Comparison of ENCODE assay signal across 21 cellular contexts in genomic region chr9:133470427-133470924, GRCh38. TPM values are rescaled to one million over a fixed set of nuclear protein-coding genes. Genes with fewer than 3 reads are reported as not detected.
DNase-seq lines count a peak whose midpoint lies in the region; ATAC-seq, FAIRE-seq and TF ChIP-seq lines count a peak whose summit lies in the region.
"Had no signal": no experiment of that assay in that cellular context is flagged by ENCODE, and none has a peak within 500 bp of the region (broad histone marks: within the 10 kb centered on the region; RNA-seq: fewer than 3 reads in every experiment).

No MANE protein-coding gene starts in this region.

- WGBS in GM12878 (ENCODE audit: insufficient coverage, insufficient replicate concordance, low lambda C conversion rate, missing lambda C conversion rate), result 58% methylated on average over 16 of the region's 16 CpGs
- 73% methylated on average over 15 of the region's 16 CpGs for WGBS in mesenchymal stem cell

- H3K27me3 ChIP-seq in BE2C, result no peaks in the 10 kb centered on the region
- H3K27me3 ChIP-seq in HL-60 (ENCODE audit: insufficient read depth, poor library complexity, severe bottlenecking), result no peaks in the 10 kb centered on the region
- H3K27me3 ChIP-seq in GM12878 (replicated peaks in 1 of 2; ENCODE audit: control insufficient read depth in 2 of 2, insufficient read depth in 2 of 2, low read length in 1 of 2), result no peaks in the 10 kb centered on the region
- H3K27me3 ChIP-seq in mesenchymal stem cell (ENCODE audit: control insufficient read depth in 1 of 2, insufficient read depth in 1 of 2, low read length in 2 of 2), result no peaks in the 10 kb centered on the region
- H3K27me3 ChIP-seq: esophagus muscularis mucosa, Peyer's patch had no signal

- H4K20me1 ChIP-seq in GM12878 (ENCODE audit: control insufficient read depth, insufficient read depth), result no peaks in the 10 kb centered on the region

- no peak overlapping the region for H3K4me2 ChIP-seq in GM12878 (ENCODE audit: control insufficient read depth, insufficient read depth)
- no peak overlapping the region for H3K4me2 ChIP-seq in mesenchymal stem cell (ENCODE audit: low read length, poor library complexity, severe bottlenecking)
- H3K4me2 ChIP-seq: KMS-11, smooth muscle cell had no signal

- TSS peak; percentile 17 for BruUV-seq in GM12878 (replicated peaks; lab: Mats Ljungman, UMichigan)

- H4K91ac ChIP-seq in mesenchymal stem cell (ENCODE audit: low read length), result no peak overlapping the region

- CTCF ChIA-PET in GM12878 (lab: Yijun Ruan, JAX), result interaction anchor here (0.6 kb wide), 1 partner anchor 127 kb away, joined by 3 read pairs; no protein-coding TSS in a partner anchor

- H3K23ac ChIP-seq in mesenchymal stem cell (ENCODE audit: low read length in 2 of 2), result no peak overlapping the region

- H3K79me1 ChIP-seq in mesenchymal stem cell (replicated peaks; ENCODE audit: low read length, poor library complexity, severe bottlenecking), result peaks cover 9% of the 10 kb centered on the region

- H2AFZ ChIP-seq in GM12878 (ENCODE audit: control insufficient read depth, low read depth, low read length) (no peak overlapping the region), mesenchymal stem cell (ENCODE audit: low read depth, low read length) (no peak overlapping the region)

- H3K18ac ChIP-seq in mesenchymal stem cell (ENCODE audit: low read depth in 1 of 2, low read length in 2 of 2), result peak overlapping the region in 1 of 2 experiments; percentile 43

- TF ChIP-seq POLR2A in GM12878 (IDR thresholded peaks at IDR 0.05; ENCODE audit: low read depth, low read length), result peak; percentile 61
- TF ChIP-seq POLR2A in GM12891 (IDR thresholded peaks at IDR 0.05; ENCODE audit: low read depth, low read length), result no peak; the same call in 1 of the 2 replicates

- TF ChIP-seq CTCF in BE2C (IDR thresholded peaks at IDR 0.05; ENCODE audit: low read depth, low read length) (0 out of 2 replicates have a peak, but pooled peaks have one; percentile 14), HL-60 (IDR thresholded peaks at IDR 0.05; ENCODE audit: insufficient read depth, low read length) (peak; percentile 24), GM12878 (IDR thresholded peaks at IDR 0.05 in 2 of 3, conservative IDR thresholded peaks at IDR 0.05 in 1 of 3; ENCODE audit: control insufficient read depth in 2 of 3, extremely low read depth in 1 of 3, insufficient read depth in 1 of 3, low read depth in 3 of 3, low read length in 3 of 3) (no peak)

- H3K27ac ChIP-seq in HL-60 (replicated peaks), result peak overlapping the region; percentile 44
- no peak overlapping the region for H3K27ac ChIP-seq in GM12878 (ENCODE audit: control insufficient read depth, insufficient read depth)
- H3K27ac ChIP-seq in mesenchymal stem cell (ENCODE audit: low read length, poor library complexity, severe bottlenecking), result no peak overlapping the region
- H3K27ac ChIP-seq: esophagus muscularis mucosa, KMS-11, Peyer's patch had no signal

- no peak overlapping the region for H2AK5ac ChIP-seq in mesenchymal stem cell (ENCODE audit: low read length, severe bottlenecking)

- no peaks in the 10 kb centered on the region for H3K9me3 ChIP-seq in BE2C
- no peaks in the 10 kb centered on the region for H3K9me3 ChIP-seq in GM12878 (replicated peaks; ENCODE audit: control insufficient read depth, insufficient read depth, low read length)
- no peaks in the 10 kb centered on the region for H3K9me3 ChIP-seq in mesenchymal stem cell (ENCODE audit: control insufficient read depth, low read length)
- H3K9me3 ChIP-seq: esophagus muscularis mucosa, Peyer's patch had no signal

- peaks cover 17% of the 10 kb centered on the region for H3K36me3 ChIP-seq in BE2C
- peaks cover 0 to 18% of the 10 kb centered on the region in 2 experiments; a peak in 3 of 4 replicates for H3K36me3 ChIP-seq in GM12878 (ENCODE audit: control insufficient read depth in 2 of 2, insufficient read depth in 2 of 2, low read length in 1 of 2)
- peaks cover 43 to 79% of the 10 kb centered on the region in 2 experiments for H3K36me3 ChIP-seq in mesenchymal stem cell (ENCODE audit: control insufficient read depth in 1 of 2, insufficient read depth in 2 of 2, low read depth in 1 of 2, low read length in 2 of 2)

- H3K4me1 ChIP-seq in BE2C (no peaks in the 10 kb centered on the region), GM12878 (ENCODE audit: control insufficient read depth, insufficient read depth, low read length) (no peaks in the 10 kb centered on the region), mesenchymal stem cell (ENCODE audit: control insufficient read depth, insufficient read depth, low read depth, low read length) (peaks cover 5% of the 10 kb centered on the region)
- H3K4me1 ChIP-seq: esophagus muscularis mucosa had no signal

- no peak for FAIRE-seq in GM12878 (lab: Jason Lieb, UNC)
- FAIRE-seq in GM12891 (lab: Jason Lieb, UNC), result no peak
- FAIRE-seq: astrocyte had no signal

- no peak overlapping the region for H3K9ac ChIP-seq in GM12878 (ENCODE audit: control insufficient read depth, insufficient read depth, low read length)
- H3K9ac ChIP-seq in mesenchymal stem cell (ENCODE audit: low read length), result no peak overlapping the region
- H3K9ac ChIP-seq: KMS-11 had no signal

- H2BK15ac ChIP-seq in mesenchymal stem cell (ENCODE audit: low read depth, poor library complexity, severe bottlenecking), result no peak overlapping the region

- ATAC-seq in GM12878, result no peak; the same call in 2 of the 3 replicates
- ATAC-seq: activated CD4-positive, CD25-positive, alpha-beta regulatory T cell treated with anti-CD3 and anti-CD28 coated beads, Interleukin-2, amount 50 U/mL, for 24 hours had no signal

- SMC1A ChIA-PET in GM12878 (lab: Charles Lee; ENCODE audit: uncharacterized antibody, unreplicated experiment), result no interaction called here

- POLR2A ChIA-PET in GM12878 (lab: Charles Lee), result interaction anchor here (0.9 kb wide), 1 partner anchor 9 kb away, joined by 5 read pairs; no protein-coding TSS in a partner anchor

- no peak overlapping the region for H3K4me3 ChIP-seq in BE2C (ENCODE audit: low read depth, low read length)
- no peak overlapping the region for H3K4me3 ChIP-seq in HL-60 (replicated peaks; ENCODE audit: insufficient read depth, low read length)
- H3K4me3 ChIP-seq in GM12878, result no peak overlapping the region
- H3K4me3 ChIP-seq in mesenchymal stem cell (ENCODE audit: insufficient read depth in 1 of 2, low read depth in 1 of 2, low read length in 2 of 2), result no peak overlapping the region
- H3K4me3 ChIP-seq: esophagus muscularis mucosa, Peyer's patch, smooth muscle cell had no signal

- no peak overlapping the region for H2BK12ac ChIP-seq in mesenchymal stem cell (ENCODE audit: low read length in 2 of 2)

- H2BK5ac ChIP-seq in mesenchymal stem cell (ENCODE audit: low read depth, low read length, poor library complexity, severe bottlenecking), result no peak overlapping the region

- TF ChIP-seq EP300 in GM12878 (IDR thresholded peaks at IDR 0.05; ENCODE audit: borderline replicate concordance in 1 of 2, control insufficient read depth in 1 of 2, low read depth in 2 of 2, low read length in 2 of 2), result no peak

- H3K14ac ChIP-seq in mesenchymal stem cell (ENCODE audit: low read length in 2 of 2), result no peak overlapping the region

- no peak for TF ChIP-seq RAD21 in GM12878 (IDR thresholded peaks at IDR 0.05; ENCODE audit: insufficient read depth, low read depth, low read length)

- intact Hi-C loops in GM12878 (cut with micrococcal nuclease; ENCODE audit: unreplicated experiment), result no loop called here

- peak overlapping the region; percentile 10 for H4K8ac ChIP-seq in mesenchymal stem cell (ENCODE audit: low read length)

- RAD21 ChIA-PET in GM12878 (lab: Charles Lee; ENCODE audit: unreplicated experiment), result no interaction called here

- H3K79me2 ChIP-seq in GM12878 (ENCODE audit: control insufficient read depth, insufficient read depth, low read length), result no peaks in the 10 kb centered on the region; the same call in 1 of the 2 replicates

- no peak overlapping the region for H2BK120ac ChIP-seq in mesenchymal stem cell (ENCODE audit: low read depth, low read length)

- H3K4ac ChIP-seq in mesenchymal stem cell (ENCODE audit: low read depth in 1 of 2, low read length in 2 of 2), result no peak overlapping the region

- in situ Hi-C loops in GM12878 (cut with MboI), result no loop called here

- DNase-seq in BE2C (no peak), HL-60 (ENCODE audit: low read depth in 1 of 2, low spot score in 1 of 2) (peak; percentile 56 to 58), GM12878 (ENCODE audit: low read depth, low spot score) (no peak), mesenchymal stem cell (no peak), T-helper 9 cell (no peak), D341Med (ENCODE audit: low spot score) (no peak), NCI-H1417 (lab: John Stamatoyannopoulos, UW) (no peak), GM12891 (ENCODE audit: insufficient read length, low spot score) (no peak)
- DNase-seq: cortex of kidney, GDM1, NCI-H1694, NCI-H510A treated with DMSO at 0.1 percent for 48 hours, Peyer's patch, T-helper 1 cell, trophoblast cell had no signal

RNA-seq across cellular contexts. Expression of gene SLC2A6, which starts 8.4 kb away (rescaled TPM):
- 33.4 TPM for polyA plus RNA-seq in BE2C (2012; ENCODE audit: insufficient read depth, insufficient read length, low read depth)
- total RNA-seq in GM12878 (2013; cell fraction: nucleolus; rRNA removed), result 74.1 and 77.8 TPM in 2 replicates
- total RNA-seq in GM12878 (2014; rRNA removed), result 30.4 and 32.4 TPM in 2 replicates
- 8.3 and 9.4 TPM in 2 replicates for total RNA-seq in GM12878 (2014; rRNA removed; fragmentation: Illumina TruSeq; extraction: Trizol)
- 34.1 and 36.4 TPM in 2 replicates for total RNA-seq in GM12878 (2021)
- polyA plus RNA-seq in GM12878 (2011; ENCODE audit: low read depth), result 4.8 TPM
- polyA plus RNA-seq in GM12878 (2011; rRNA removed), result 4.3 and 11.7 TPM in 2 replicates
- 15.7 and 29.5 TPM in 2 replicates for polyA plus RNA-seq in GM12878 (2011; cell fraction: cytosol; rRNA removed)
- 26.2 and 33.5 TPM in 2 replicates for polyA plus RNA-seq in GM12878 (2011; cell fraction: nucleus; rRNA removed)
- 15.2 and 16.5 TPM in 2 replicates for polyA plus RNA-seq in GM12878 (2012)
- polyA plus RNA-seq in GM12878 (2014; fragmentation: Illumina TruSeq; extraction: Trizol), result 4.3 and 6.6 TPM in 2 replicates
- 1 to 10 TPM; 1.1 to 6.1 TPM for polyA plus RNA-seq in GM12878 (2014; fragmentation: Nextera tagmentation; extraction: Ambion mirVana)
- polyA plus RNA-seq in GM12878 (2014; rRNA removed), result 37.9 and 44.7 TPM in 2 replicates
- polyA plus RNA-seq in GM12878 (2016; fragmentation: Nextera tagmentation; extraction: Ambion mirVana), result 10 to 100 TPM; 24.8 to 28.0 TPM
- polyA minus RNA-seq in GM12878 (2011; rRNA and poly(A)+ RNA removed), result 11.8 and 29.6 TPM in 2 replicates
- polyA minus RNA-seq in GM12878 (2011; cell fraction: cytosol; rRNA and poly(A)+ RNA removed), result 13.6 and 14.0 TPM in 2 replicates
- 38.4 and 46.0 TPM in 2 replicates for polyA minus RNA-seq in GM12878 (2011; cell fraction: nucleus; rRNA and poly(A)+ RNA removed)
- 29.4 TPM for polyA plus RNA-seq in mesenchymal stem cell (2013, experiment 1 of 2)
- 28.2 TPM for polyA plus RNA-seq in mesenchymal stem cell (2013, experiment 2 of 2)
- 11.0 TPM for polyA plus RNA-seq in GM12891 (2012; ENCODE audit: low read depth, missing spikeins)

RNA-seq across cellular contexts. Expression of gene CACFD1, which starts 10.7 kb away (rescaled TPM):
- polyA plus RNA-seq in BE2C (2012; ENCODE audit: insufficient read depth, insufficient read length, low read depth), result 29.3 TPM
- 8.8 and 9.0 TPM in 2 replicates for total RNA-seq in GM12878 (2013; cell fraction: nucleolus; rRNA removed)
- 1.6 and 2.3 TPM in 2 replicates for total RNA-seq in GM12878 (2014; rRNA removed)
- total RNA-seq in GM12878 (2014; rRNA removed; fragmentation: Illumina TruSeq; extraction: Trizol), result 0.45 and 0.64 TPM in 2 replicates
- 2.7 and 4.0 TPM in 2 replicates for total RNA-seq in GM12878 (2021)
- 0.87 TPM for polyA plus RNA-seq in GM12878 (2011; ENCODE audit: low read depth)
- 2.7 and 5.8 TPM in 2 replicates for polyA plus RNA-seq in GM12878 (2011; rRNA removed)
- 5.2 and 7.4 TPM in 2 replicates for polyA plus RNA-seq in GM12878 (2011; cell fraction: cytosol; rRNA removed)
- polyA plus RNA-seq in GM12878 (2011; cell fraction: nucleus; rRNA removed), result 11.7 and 14.1 TPM in 2 replicates
- 2.4 and 2.6 TPM in 2 replicates for polyA plus RNA-seq in GM12878 (2012)
- 0.14 and 0.35 TPM in 2 replicates for polyA plus RNA-seq in GM12878 (2014; fragmentation: Illumina TruSeq; extraction: Trizol)
- under 1 TPM in 1 of 2 experiments, not detected in 1; 0.09 TPM for polyA plus RNA-seq in GM12878 (2014; fragmentation: Nextera tagmentation; extraction: Ambion mirVana)
- 1.4 and 3.6 TPM in 2 replicates for polyA plus RNA-seq in GM12878 (2014; rRNA removed)
- 1 to 10 TPM in 1 of 2 experiments, under 1 TPM in 1; 0.98 to 1.4 TPM for polyA plus RNA-seq in GM12878 (2016; fragmentation: Nextera tagmentation; extraction: Ambion mirVana)
- 5.6 and 10.7 TPM in 2 replicates for polyA minus RNA-seq in GM12878 (2011; rRNA and poly(A)+ RNA removed)
- polyA minus RNA-seq in GM12878 (2011; cell fraction: cytosol; rRNA and poly(A)+ RNA removed), result 3.0 and 4.4 TPM in 2 replicates
- 11.6 and 16.0 TPM in 2 replicates for polyA minus RNA-seq in GM12878 (2011; cell fraction: nucleus; rRNA and poly(A)+ RNA removed)
- 6.9 TPM for polyA plus RNA-seq in mesenchymal stem cell (2013, experiment 1 of 2)
- polyA plus RNA-seq in mesenchymal stem cell (2013, experiment 2 of 2), result 6.9 TPM
- 1.3 TPM for polyA plus RNA-seq in GM12891 (2012; ENCODE audit: low read depth, missing spikeins)

RNA-seq across cellular contexts. Expression of gene ADAMTS13, which starts 48.3 kb away (rescaled TPM):
- 6.1 TPM for polyA plus RNA-seq in BE2C (2012; ENCODE audit: insufficient read depth, insufficient read length, low read depth)
- total RNA-seq in GM12878 (2013; cell fraction: nucleolus; rRNA removed), result 3.1 and 3.2 TPM in 2 replicates
- total RNA-seq in GM12878 (2014; rRNA removed) (0.28 and 0.33 TPM in 2 replicates), GM12878 (2014; rRNA removed; fragmentation: Illumina TruSeq; extraction: Trizol) (0.18 and 0.28 TPM in 2 replicates), GM12878 (2021) (1.2 and 2.0 TPM in 2 replicates)
- polyA plus RNA-seq in GM12878 (2011; ENCODE audit: low read depth), result 1.1 TPM
- polyA plus RNA-seq in GM12878 (2011; rRNA removed) (0.82 and 1.7 TPM in 2 replicates), GM12878 (2014; fragmentation: Illumina TruSeq; extraction: Trizol) (0.22 and 0.28 TPM in 2 replicates), GM12878 (2014; fragmentation: Nextera tagmentation; extraction: Ambion mirVana) (under 1 TPM; 0.08 to 0.15 TPM), GM12878 (2014; rRNA removed) (1.2 and 2.4 TPM in 2 replicates), GM12878 (2016; fragmentation: Nextera tagmentation; extraction: Ambion mirVana) (under 1 TPM; 0.28 to 0.37 TPM)
- 1.3 and 2.1 TPM in 2 replicates for polyA plus RNA-seq in GM12878 (2011; cell fraction: cytosol; rRNA removed)
- polyA plus RNA-seq in GM12878 (2011; cell fraction: nucleus; rRNA removed), result 14.0 and 17.9 TPM in 2 replicates
- polyA plus RNA-seq in GM12878 (2012), result 2.4 and 2.6 TPM in 2 replicates
- polyA minus RNA-seq in GM12878 (2011; rRNA and poly(A)+ RNA removed), result 0.88 and 1.5 TPM in 2 replicates
- polyA minus RNA-seq in GM12878 (2011; cell fraction: cytosol; rRNA and poly(A)+ RNA removed), result 0.40 and 0.83 TPM in 2 replicates
- 1.8 and 1.9 TPM in 2 replicates for polyA minus RNA-seq in GM12878 (2011; cell fraction: nucleus; rRNA and poly(A)+ RNA removed)
- polyA plus RNA-seq in mesenchymal stem cell (2013, experiment 1 of 2), result 4.5 TPM
- polyA plus RNA-seq in mesenchymal stem cell (2013, experiment 2 of 2), result 3.9 TPM
- polyA plus RNA-seq in GM12891 (2012; ENCODE audit: low read depth, missing spikeins), result 3.4 TPM

RNA-seq across cellular contexts. Expression of gene REXO4, which starts 52.7 kb away (rescaled TPM):
- 63.9 TPM for polyA plus RNA-seq in BE2C (2012; ENCODE audit: insufficient read depth, insufficient read length, low read depth)
- total RNA-seq in GM12878 (2013; cell fraction: nucleolus; rRNA removed), result 28.7 and 29.1 TPM in 2 replicates
- 31.5 and 33.3 TPM in 2 replicates for total RNA-seq in GM12878 (2014; rRNA removed)
- 16.5 and 20.9 TPM in 2 replicates for total RNA-seq in GM12878 (2014; rRNA removed; fragmentation: Illumina TruSeq; extraction: Trizol)
- total RNA-seq in GM12878 (2021), result 42.1 and 43.9 TPM in 2 replicates
- 12.9 TPM for polyA plus RNA-seq in GM12878 (2011; ENCODE audit: low read depth)
- 23.8 and 27.7 TPM in 2 replicates for polyA plus RNA-seq in GM12878 (2011; rRNA removed)
- 30.9 and 39.6 TPM in 2 replicates for polyA plus RNA-seq in GM12878 (2011; cell fraction: cytosol; rRNA removed)
- polyA plus RNA-seq in GM12878 (2011; cell fraction: nucleus; rRNA removed), result 23.1 and 30.9 TPM in 2 replicates
- polyA plus RNA-seq in GM12878 (2012), result 22.7 and 26.6 TPM in 2 replicates
- polyA plus RNA-seq in GM12878 (2014; fragmentation: Illumina TruSeq; extraction: Trizol), result 16.4 and 24.8 TPM in 2 replicates
- 1 to 10 TPM; 2.7 to 8.4 TPM for polyA plus RNA-seq in GM12878 (2014; fragmentation: Nextera tagmentation; extraction: Ambion mirVana)
- 37.9 and 39.6 TPM in 2 replicates for polyA plus RNA-seq in GM12878 (2014; rRNA removed)
- polyA plus RNA-seq in GM12878 (2016; fragmentation: Nextera tagmentation; extraction: Ambion mirVana), result 10 to 100 TPM; 34.0 to 38.9 TPM
- 18.3 and 28.3 TPM in 2 replicates for polyA minus RNA-seq in GM12878 (2011; rRNA and poly(A)+ RNA removed)
- 12.6 and 13.8 TPM in 2 replicates for polyA minus RNA-seq in GM12878 (2011; cell fraction: cytosol; rRNA and poly(A)+ RNA removed)
- polyA minus RNA-seq in GM12878 (2011; cell fraction: nucleus; rRNA and poly(A)+ RNA removed), result 8.9 and 15.5 TPM in 2 replicates
- 21.3 TPM for polyA plus RNA-seq in mesenchymal stem cell (2013, experiment 1 of 2)
- polyA plus RNA-seq in mesenchymal stem cell (2013, experiment 2 of 2), result 21.1 TPM
- 25.6 TPM for polyA plus RNA-seq in GM12891 (2012; ENCODE audit: low read depth, missing spikeins)

RNA-seq across cellular contexts. Expression of gene MYMK, which starts 54.3 kb away (rescaled TPM):
- not detected for polyA plus RNA-seq in BE2C (2012; ENCODE audit: insufficient read depth, insufficient read length, low read depth)
- not detected in 2 replicates for total RNA-seq in GM12878 (2013; cell fraction: nucleolus; rRNA removed)
- total RNA-seq in GM12878 (2014; rRNA removed) (not detected in 2 replicates), GM12878 (2014; rRNA removed; fragmentation: Illumina TruSeq; extraction: Trizol) (not detected in 2 replicates), GM12878 (2021) (not detected in 2 replicates)
- not detected for polyA plus RNA-seq in GM12878 (2011; ENCODE audit: low read depth)
- polyA plus RNA-seq in GM12878 (2011; rRNA removed) (not detected in 2 replicates), GM12878 (2014; fragmentation: Illumina TruSeq; extraction: Trizol) (not detected in 2 replicates), GM12878 (2014; fragmentation: Nextera tagmentation; extraction: Ambion mirVana) (not detected), GM12878 (2014; rRNA removed) (not detected in 2 replicates), GM12878 (2016; fragmentation: Nextera tagmentation; extraction: Ambion mirVana) (not detected)
- not detected in 2 replicates for polyA plus RNA-seq in GM12878 (2011; cell fraction: cytosol; rRNA removed)
- polyA plus RNA-seq in GM12878 (2011; cell fraction: nucleus; rRNA removed), result not detected in 2 replicates
- not detected in 2 replicates for polyA plus RNA-seq in GM12878 (2012)
- polyA minus RNA-seq in GM12878 (2011; rRNA and poly(A)+ RNA removed), result not detected in 2 replicates
- polyA minus RNA-seq in GM12878 (2011; cell fraction: cytosol; rRNA and poly(A)+ RNA removed), result not detected in 2 replicates
- polyA minus RNA-seq in GM12878 (2011; cell fraction: nucleus; rRNA and poly(A)+ RNA removed), result not detected in 2 replicates
- polyA plus RNA-seq in mesenchymal stem cell (2013, experiment 1 of 2), result not detected
- polyA plus RNA-seq in mesenchymal stem cell (2013, experiment 2 of 2), result not detected
- polyA plus RNA-seq in GM12891 (2012; ENCODE audit: low read depth, missing spikeins), result not detected
- total RNA-seq: astrocyte, esophagus muscularis mucosa, kidney epithelial cell, Peyer's patch, smooth muscle cell had no signal
- polyA plus RNA-seq: smooth muscle cell had no signal

Comparison
In these comparisons a context has a peak if more than half of its experiments do, and no peak if none do; other contexts are left out.
1. DNase-seq: peak in HL-60 (2 of 2); none in BE2C (single experiment), GM12878 (single experiment), mesenchymal stem cell (single experiment), T-helper 9 cell (single experiment), D341Med (single experiment), NCI-H1417 (0 of 3) and GM12891 (single experiment).
2. CTCF ChIP-seq: peak in BE2C (single experiment) and HL-60 (single experiment); none in GM12878 (0 of 3).